In genomic region chr22:20080776-20081654, GRCh38 we compare ENCODE assay signal across 1 cellular context.
TF ChIP-seq lines count a peak whose summit lies in the region.

No MANE protein-coding gene starts in this region.

TF ChIP-seq in K562, 482 proteins besides CTCF, POLR2A, EP300 and RAD21 (continued from another document and continues in another):
- TF ChIP-seq JUN (IDR thresholded peaks at IDR 0.05; ENCODE audit: borderline replicate concordance, low read depth, low read length) (peak; percentile 95), JUN (CRISPR knock-in tag; IDR thresholded peaks at IDR 0.05; ENCODE audit: borderline replicate concordance) (no peak), ZNF75A (CRISPR knock-in tag; IDR thresholded peaks at IDR 0.05) (peak; percentile 59; the same call in 1 of the 2 replicates), NFIC (IDR thresholded peaks at IDR 0.05) (no peak), FOXJ2 (tag; IDR thresholded peaks at IDR 0.05) (no peak), BMI1 (IDR thresholded peaks at IDR 0.05; ENCODE audit: low read length) (no peak), POLR2G (IDR thresholded peaks at IDR 0.05; ENCODE audit: low read depth, low read length) (no peak), HDAC3 (IDR thresholded peaks at IDR 0.05; ENCODE audit: borderline replicate concordance, partially characterized antibody) (no peak), NEUROD1 (IDR thresholded peaks at IDR 0.05; ENCODE audit: borderline replicate concordance, low read depth, low read length, partially characterized antibody) (no peak), SRSF7 (optimal IDR thresholded peaks at IDR 0.05; ENCODE audit: low read depth, low read length) (no peak), KDM1A (IDR thresholded peaks at IDR 0.05) (no peak), ZNF12 (CRISPR knock-in tag; IDR thresholded peaks at IDR 0.05) (no peak), ATF7 (IDR thresholded peaks at IDR 0.05) (no peak), NELFE (IDR thresholded peaks at IDR 0.05; ENCODE audit: insufficient read depth, insufficient read length) (no peak), ZNF174 (CRISPR knock-in tag; IDR thresholded peaks at IDR 0.05) (no peak), TFAM (CRISPR knock-in tag; conservative IDR thresholded peaks at IDR 0.05) (no peak), ZNF79 (CRISPR knock-in tag; IDR thresholded peaks at IDR 0.05; ENCODE audit: low read depth) (peak; percentile 66; the same call in 1 of the 2 replicates), PHB2 (IDR thresholded peaks at IDR 0.05; ENCODE audit: low read depth) (no peak), CBFA2T2 (conservative IDR thresholded peaks at IDR 0.05) (no peak), PPARD (CRISPR knock-in tag; IDR thresholded peaks at IDR 0.05) (0 out of 2 replicates have a peak, but pooled peaks have one; percentile 40), NR4A1 (CRISPR knock-in tag; IDR thresholded peaks at IDR 0.05) (no peak; the same call in 1 of the 2 replicates), NR4A1 (tag; IDR thresholded peaks at IDR 0.05) (no peak; the same call in 1 of the 2 replicates), ATF1 (CRISPR knock-in tag; IDR thresholded peaks at IDR 0.05) (no peak), ATF1 (tag; IDR thresholded peaks at IDR 0.05) (peak; percentile 88), ZC3H8 (IDR thresholded peaks at IDR 0.05) (no peak), PRMT5 (CRISPR knock-in tag; IDR thresholded peaks at IDR 0.05) (no peak), ZNF589 (CRISPR knock-in tag; IDR thresholded peaks at IDR 0.05; ENCODE audit: low read depth) (no peak), PML (IDR thresholded peaks at IDR 0.05; ENCODE audit: low read length) (no peak), FOS (IDR thresholded peaks at IDR 0.05; ENCODE audit: extremely low read depth, insufficient read length) (no peak), POLR3A (IDR thresholded peaks at IDR 0.05; ENCODE audit: borderline replicate concordance, extremely low read depth, insufficient read depth, insufficient read length) (no peak), CBX1 (IDR thresholded peaks at IDR 0.05; ENCODE audit: low read depth) (no peak), SREBF1 (IDR thresholded peaks at IDR 0.05; ENCODE audit: borderline replicate concordance, low read depth, low read length) (peak; percentile 66; the same call in 1 of the 2 replicates), MYC (IDR thresholded peaks at IDR 0.05; ENCODE audit: low read depth, low read length) (no peak; the same call in none of the 2 replicates), MYC (CRISPR knock-in tag; IDR thresholded peaks at IDR 0.05; ENCODE audit: borderline replicate concordance, low read depth) (peak; percentile 84; the same call in 1 of the 2 replicates), SREBF2 (CRISPR knock-in tag; IDR thresholded peaks at IDR 0.05) (no peak), HMGN3 (IDR thresholded peaks at IDR 0.05; ENCODE audit: borderline replicate concordance, extremely low read depth, insufficient read length, low read depth, low read length) (no peak), ZNF175 (CRISPR knock-in tag; IDR thresholded peaks at IDR 0.05; ENCODE audit: low read depth) (no peak), ARID1B (IDR thresholded peaks at IDR 0.05) (no peak), CBX2 (IDR thresholded peaks at IDR 0.05; ENCODE audit: insufficient read depth, low read length, poor library complexity, severe bottlenecking) (no peak), ZNF3 (CRISPR knock-in tag; IDR thresholded peaks at IDR 0.05) (no peak), MAFF (IDR thresholded peaks at IDR 0.05; ENCODE audit: low read length) (no peak), PHB (CRISPR knock-in tag; IDR thresholded peaks at IDR 0.05) (0 out of 2 replicates have a peak, but pooled peaks have one; percentile 9), SIN3B (IDR thresholded peaks at IDR 0.05; ENCODE audit: low read depth) (no peak), BCLAF1 (IDR thresholded peaks at IDR 0.05; ENCODE audit: borderline replicate concordance in 1 of 2, control insufficient read depth in 1 of 2, low read depth in 2 of 2, low read length in 1 of 2) (no peak), ESRRB (CRISPR knock-in tag; IDR thresholded peaks at IDR 0.05; ENCODE audit: borderline replicate concordance) (no peak), ZNF586 (CRISPR knock-in tag; conservative IDR thresholded peaks at IDR 0.05) (no peak), RFX7 (CRISPR knock-in tag; IDR thresholded peaks at IDR 0.05) (peak; percentile 10; the same call in 1 of the 2 replicates), ZNF655 (CRISPR knock-in tag; IDR thresholded peaks at IDR 0.05) (no peak), NR2C1 (IDR thresholded peaks at IDR 0.05) (no peak), NR2C1 (tag; IDR thresholded peaks at IDR 0.05) (no peak), MYBL2 (IDR thresholded peaks at IDR 0.05; ENCODE audit: low read depth) (no peak), MYBL2 (CRISPR knock-in tag; IDR thresholded peaks at IDR 0.05; ENCODE audit: borderline replicate concordance) (no peak), MCM3 (IDR thresholded peaks at IDR 0.05) (no peak), ZNF133 (CRISPR knock-in tag; IDR thresholded peaks at IDR 0.05) (peak; percentile 77; the same call in 1 of the 2 replicates), CBX5 (IDR thresholded peaks at IDR 0.05; ENCODE audit: borderline replicate concordance, low read depth) (no peak), ZNF217 (CRISPR knock-in tag; IDR thresholded peaks at IDR 0.05) (no peak), ZNF124 (CRISPR knock-in tag; IDR thresholded peaks at IDR 0.05) (no peak), NFXL1 (CRISPR knock-in tag; IDR thresholded peaks at IDR 0.05) (0 out of 2 replicates have a peak, but pooled peaks have one; percentile 15), NONO (IDR thresholded peaks at IDR 0.05; ENCODE audit: low read depth in 2 of 2, low read length in 1 of 2) (no peak), DEAF1 (CRISPR knock-in tag; IDR thresholded peaks at IDR 0.05) (peak; percentile 22; the same call in 1 of the 2 replicates), EGR1 (conservative IDR thresholded peaks at IDR 0.05) (no peak), ZNF23 (CRISPR knock-in tag; IDR thresholded peaks at IDR 0.05) (no peak)
- TF ChIP-seq, protein P1, sequence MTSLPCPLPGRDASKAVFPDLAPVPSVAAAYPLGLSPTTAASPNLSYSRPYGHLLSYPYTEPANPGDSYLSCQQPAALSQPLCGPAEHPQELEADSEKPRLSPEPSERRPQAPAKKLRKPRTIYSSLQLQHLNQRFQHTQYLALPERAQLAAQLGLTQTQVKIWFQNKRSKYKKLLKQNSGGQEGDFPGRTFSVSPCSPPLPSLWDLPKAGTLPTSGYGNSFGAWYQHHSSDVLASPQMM (CRISPR knock-in tag; IDR thresholded peaks at IDR 0.05) = no peak
- TF ChIP-seq, protein P2, sequence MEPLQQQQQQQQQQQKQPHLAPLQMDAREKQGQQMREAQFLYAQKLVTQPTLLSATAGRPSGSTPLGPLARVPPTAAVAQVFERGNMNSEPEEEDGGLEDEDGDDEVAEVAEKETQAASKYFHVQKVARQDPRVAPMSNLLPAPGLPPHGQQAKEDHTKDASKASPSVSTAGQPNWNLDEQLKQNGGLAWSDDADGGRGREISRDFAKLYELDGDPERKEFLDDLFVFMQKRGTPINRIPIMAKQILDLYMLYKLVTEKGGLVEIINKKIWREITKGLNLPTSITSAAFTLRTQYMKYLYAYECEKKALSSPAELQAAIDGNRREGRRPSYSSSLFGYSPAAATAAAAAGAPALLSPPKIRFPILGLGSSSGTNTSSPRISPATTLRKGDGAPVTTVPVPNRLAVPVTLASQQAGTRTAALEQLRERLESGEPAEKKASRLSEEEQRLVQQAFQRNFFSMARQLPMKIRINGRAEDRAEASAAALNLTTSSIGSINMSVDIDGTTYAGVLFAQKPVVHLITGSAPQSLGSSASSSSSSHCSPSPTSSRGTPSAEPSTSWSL (CRISPR knock-in tag; IDR thresholded peaks at IDR 0.05; ENCODE audit: borderline replicate concordance) = peak; percentile 77; the same call in 1 of the 2 replicates
- TF ChIP-seq, protein P3, sequence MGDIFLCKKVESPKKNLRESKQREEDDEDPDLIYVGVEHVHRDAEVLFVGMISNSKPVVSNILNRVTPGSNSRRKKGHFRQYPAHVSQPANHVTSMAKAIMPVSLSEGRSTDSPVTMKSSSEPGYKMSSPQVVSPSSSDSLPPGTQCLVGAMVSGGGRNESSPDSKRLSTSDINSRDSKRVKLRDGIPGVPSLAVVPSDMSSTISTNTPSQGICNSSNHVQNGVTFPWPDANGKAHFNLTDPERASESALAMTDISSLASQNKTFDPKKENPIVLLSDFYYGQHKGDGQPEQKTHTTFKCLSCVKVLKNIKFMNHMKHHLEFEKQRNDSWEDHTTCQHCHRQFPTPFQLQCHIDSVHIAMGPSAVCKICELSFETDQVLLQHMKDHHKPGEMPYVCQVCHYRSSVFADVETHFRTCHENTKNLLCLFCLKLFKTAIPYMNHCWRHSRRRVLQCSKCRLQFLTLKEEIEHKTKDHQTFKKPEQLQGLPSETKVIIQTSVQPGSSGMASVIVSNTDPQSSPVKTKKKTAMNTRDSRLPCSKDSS (IDR thresholded peaks at IDR 0.05; ENCODE audit: low read depth, partially characterized antibody) = no peak
- TF ChIP-seq, protein P4, sequence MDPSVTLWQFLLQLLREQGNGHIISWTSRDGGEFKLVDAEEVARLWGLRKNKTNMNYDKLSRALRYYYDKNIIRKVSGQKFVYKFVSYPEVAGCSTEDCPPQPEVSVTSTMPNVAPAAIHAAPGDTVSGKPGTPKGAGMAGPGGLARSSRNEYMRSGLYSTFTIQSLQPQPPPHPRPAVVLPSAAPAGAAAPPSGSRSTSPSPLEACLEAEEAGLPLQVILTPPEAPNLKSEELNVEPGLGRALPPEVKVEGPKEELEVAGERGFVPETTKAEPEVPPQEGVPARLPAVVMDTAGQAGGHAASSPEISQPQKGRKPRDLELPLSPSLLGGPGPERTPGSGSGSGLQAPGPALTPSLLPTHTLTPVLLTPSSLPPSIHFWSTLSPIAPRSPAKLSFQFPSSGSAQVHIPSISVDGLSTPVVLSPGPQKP (CRISPR knock-in tag; IDR thresholded peaks at IDR 0.05) = no peak
- TF ChIP-seq, protein P5, sequence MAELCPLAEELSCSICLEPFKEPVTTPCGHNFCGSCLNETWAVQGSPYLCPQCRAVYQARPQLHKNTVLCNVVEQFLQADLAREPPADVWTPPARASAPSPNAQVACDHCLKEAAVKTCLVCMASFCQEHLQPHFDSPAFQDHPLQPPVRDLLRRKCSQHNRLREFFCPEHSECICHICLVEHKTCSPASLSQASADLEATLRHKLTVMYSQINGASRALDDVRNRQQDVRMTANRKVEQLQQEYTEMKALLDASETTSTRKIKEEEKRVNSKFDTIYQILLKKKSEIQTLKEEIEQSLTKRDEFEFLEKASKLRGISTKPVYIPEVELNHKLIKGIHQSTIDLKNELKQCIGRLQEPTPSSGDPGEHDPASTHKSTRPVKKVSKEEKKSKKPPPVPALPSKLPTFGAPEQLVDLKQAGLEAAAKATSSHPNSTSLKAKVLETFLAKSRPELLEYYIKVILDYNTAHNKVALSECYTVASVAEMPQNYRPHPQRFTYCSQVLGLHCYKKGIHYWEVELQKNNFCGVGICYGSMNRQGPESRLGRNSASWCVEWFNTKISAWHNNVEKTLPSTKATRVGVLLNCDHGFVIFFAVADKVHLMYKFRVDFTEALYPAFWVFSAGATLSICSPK (IDR thresholded peaks at IDR 0.05; ENCODE audit: borderline replicate concordance) = no peak
- TF ChIP-seq, protein P6, sequence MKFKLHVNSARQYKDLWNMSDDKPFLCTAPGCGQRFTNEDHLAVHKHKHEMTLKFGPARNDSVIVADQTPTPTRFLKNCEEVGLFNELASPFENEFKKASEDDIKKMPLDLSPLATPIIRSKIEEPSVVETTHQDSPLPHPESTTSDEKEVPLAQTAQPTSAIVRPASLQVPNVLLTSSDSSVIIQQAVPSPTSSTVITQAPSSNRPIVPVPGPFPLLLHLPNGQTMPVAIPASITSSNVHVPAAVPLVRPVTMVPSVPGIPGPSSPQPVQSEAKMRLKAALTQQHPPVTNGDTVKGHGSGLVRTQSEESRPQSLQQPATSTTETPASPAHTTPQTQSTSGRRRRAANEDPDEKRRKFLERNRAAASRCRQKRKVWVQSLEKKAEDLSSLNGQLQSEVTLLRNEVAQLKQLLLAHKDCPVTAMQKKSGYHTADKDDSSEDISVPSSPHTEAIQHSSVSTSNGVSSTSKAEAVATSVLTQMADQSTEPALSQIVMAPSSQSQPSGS (CRISPR knock-in tag; IDR thresholded peaks at IDR 0.05) = no peak
